In the genomic region with DNA sequence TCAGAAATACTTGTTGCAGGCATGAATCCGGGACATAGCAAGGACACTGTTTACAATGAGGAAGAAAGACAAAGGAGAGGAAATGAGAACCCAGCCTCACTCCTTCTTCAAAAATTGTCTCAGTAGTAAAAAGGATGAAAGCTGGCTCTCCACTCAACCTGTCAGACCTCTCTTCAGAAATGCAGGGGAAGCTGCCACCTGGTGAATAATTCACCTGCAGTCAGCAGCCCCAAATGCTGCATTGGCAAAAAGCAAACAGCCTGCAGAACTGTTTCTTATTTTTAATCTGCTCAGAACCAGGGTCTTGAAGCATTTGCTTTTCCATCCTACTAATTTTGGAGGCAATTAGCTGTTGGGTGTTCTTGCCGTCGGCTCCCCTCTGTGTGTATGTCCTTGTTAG, we compare ENCODE assay signal across 18 cellular contexts.
"Had no signal": no experiment of that assay in that cellular context is flagged by ENCODE, and none has a peak within 500 bp of the region (broad histone marks: within the 10 kb centered on the region; RNA-seq: fewer than 3 reads in every experiment).

No MANE protein-coding gene starts in this region.

- H3K4me1 Mint-ChIP-seq: activated CD4-positive, alpha-beta memory T cell treated with anti-CD3 and anti-CD28 coated beads, Interleukin-2, amount 10 ng/mL, durations not matched to agents 7 days and 5 days; activated CD4-positive, alpha-beta T cell treated with anti-CD3 and anti-CD28 coated beads for 36 hours; activated naive CD8-positive, alpha-beta T cell treated with anti-CD3 and anti-CD28 coated beads for 36 hours; neural crest cell; stimulated activated effector memory CD8-positive, alpha-beta T cell treated with anti-CD3 and anti-CD28 coated beads, Interleukin-12 subunit alpha, Interleukin-12 subunit beta, amount 100 ng/mL, for 72 hours had no signal

- H3K4me3 Mint-ChIP-seq: activated CD4-positive, alpha-beta memory T cell treated with anti-CD3 and anti-CD28 coated beads, Interleukin-2, amount 10 ng/mL, durations not matched to agents 7 days and 5 days; activated CD4-positive, alpha-beta T cell treated with anti-CD3 and anti-CD28 coated beads for 36 hours; activated naive CD8-positive, alpha-beta T cell treated with anti-CD3 and anti-CD28 coated beads for 36 hours; neural crest cell; stimulated activated effector memory CD8-positive, alpha-beta T cell treated with anti-CD3 and anti-CD28 coated beads, Interleukin-12 subunit alpha, Interleukin-12 subunit beta, amount 100 ng/mL, for 72 hours had no signal

- H3K27ac Mint-ChIP-seq: activated CD4-positive, alpha-beta memory T cell treated with anti-CD3 and anti-CD28 coated beads, Interleukin-2, amount 10 ng/mL, durations not matched to agents 7 days and 5 days; activated CD4-positive, alpha-beta T cell treated with anti-CD3 and anti-CD28 coated beads for 36 hours; activated naive CD8-positive, alpha-beta T cell treated with anti-CD3 and anti-CD28 coated beads for 36 hours; stimulated activated effector memory CD8-positive, alpha-beta T cell treated with anti-CD3 and anti-CD28 coated beads, Interleukin-12 subunit alpha, Interleukin-12 subunit beta, amount 100 ng/mL, for 72 hours had no signal

- H3K36me3 ChIP-seq: brain microvascular endothelial cell, esophagus squamous epithelium, left lung, ovary, tibial artery, vagina had no signal

- H3K27me3 ChIP-seq: brain microvascular endothelial cell, ovary, vagina had no signal

- ATAC-seq: activated CD4-positive, alpha-beta T cell treated with anti-CD3 and anti-CD28 coated beads for 36 hours; foreskin keratinocyte; left lung; stimulated activated effector memory CD8-positive, alpha-beta T cell treated with anti-CD3 and anti-CD28 coated beads, Interleukin-12 subunit alpha, Interleukin-12 subunit beta, amount 100 ng/mL, for 72 hours had no signal

- H3K4me1 ChIP-seq: esophagus squamous epithelium, foreskin keratinocyte, left lung, tibial artery had no signal

- H3K9me3 ChIP-seq: ovary, vagina had no signal

- H3K27me3 Mint-ChIP-seq: activated CD4-positive, alpha-beta T cell treated with anti-CD3 and anti-CD28 coated beads for 36 hours had no signal

- H3K27ac ChIP-seq: brain microvascular endothelial cell, esophagus squamous epithelium, foreskin keratinocyte, left lung, ovary, tibial artery, vagina had no signal

- DNase-seq: activated CD4-positive, alpha-beta memory T cell treated with anti-CD3 and anti-CD28 coated beads, Interleukin-2, amount 10 ng/mL, durations not matched to agents 7 days and 5 days; activated CD4-positive, alpha-beta T cell treated with anti-CD3 and anti-CD28 coated beads for 36 hours; activated gamma-delta T cell treated with Interleukin-2 at 50 U/mL for 16 hours; activated T-cell treated with anti-CD3 and anti-CD28 coated beads, Interleukin-2, amount 50 U/mL, for 48 hours; brain microvascular endothelial cell; dermis blood vessel endothelial cell; esophagus squamous epithelium; foreskin keratinocyte; left lung; retina; small intestine; T1000 had no signal

- H3K4me3 ChIP-seq: esophagus squamous epithelium, left lung, ovary, tibial artery, vagina had no signal

- H3K36me3 Mint-ChIP-seq: activated naive CD8-positive, alpha-beta T cell treated with anti-CD3 and anti-CD28 coated beads for 36 hours; stimulated activated effector memory CD8-positive, alpha-beta T cell treated with anti-CD3 and anti-CD28 coated beads, Interleukin-12 subunit alpha, Interleukin-12 subunit beta, amount 100 ng/mL, for 72 hours had no signal
